23 cellular contexts compared by ENCODE assay signal in genomic region chr9:100306283-100306682, GRCh38. TPM values are rescaled to one million over a fixed set of nuclear protein-coding genes. Genes with fewer than 3 reads are reported as not detected.
DNase-seq lines count a peak whose midpoint lies in the region; ATAC-seq, FAIRE-seq and TF ChIP-seq lines count a peak whose summit lies in the region.
"Had no signal": no experiment of that assay in that cellular context is flagged by ENCODE, and none has a peak within 500 bp of the region (broad histone marks: within the 10 kb centered on the region; RNA-seq: fewer than 3 reads in every experiment).

No MANE protein-coding gene starts in this region.

- CTCF ChIA-PET in HepG2 (lab: Yijun Ruan, JAX; ENCODE audit: low intra/inter-chr PET ratio, low total read pairs): no interaction called here
- CTCF ChIA-PET in HEK293 (lab: Yijun Ruan, JAX): interaction anchor here (0.6 to 1.8 kb wide), 4 partner anchors 10 to 412 kb away, joined by 3 to 6 read pairs (median 4); no protein-coding TSS in a partner anchor

- H3K27me3 Mint-ChIP-seq in activated T-helper 17 cell treated with anti-CD3 and anti-CD28 coated beads, Interleukin-2, amount 50 U/mL, for 72 hours: no peaks in the 10 kb centered on the region
- H3K27me3 Mint-ChIP-seq: CD4-positive, alpha-beta memory T cell; IgD-negative memory B cell had no signal

- H3K4me1 ChIP-seq in HepG2 (ENCODE audit: insufficient read depth, low read length) (peaks cover 12% of the 10 kb centered on the region; the same call in 1 of the 2 replicates), right lobe of liver (peaks cover 0 to 11% (median 0%) of the 10 kb centered on the region in 4 donors), HEK293 (ENCODE audit: control insufficient read depth, insufficient read depth, low read length) (no peaks in the 10 kb centered on the region)

- intact Hi-C loops in HepG2 (cut with micrococcal nuclease; ENCODE audit: unreplicated experiment): no loop called here
- intact Hi-C loops in right lobe of liver (cut with DNase I): no loop called here

- H3K4me3 Mint-ChIP-seq in activated T-helper 17 cell treated with anti-CD3 and anti-CD28 coated beads, Interleukin-2, amount 50 U/mL, for 72 hours: no peak overlapping the region
- H3K4me3 Mint-ChIP-seq: CD4-positive, alpha-beta memory T cell; IgD-negative memory B cell had no signal

- H4K20me1 ChIP-seq in HepG2 (ENCODE audit: insufficient read depth, low read length): peaks cover 5% of the 10 kb centered on the region; the same call in 1 of the 2 replicates

- peaks cover 20% of the 10 kb centered on the region for H3K4me1 Mint-ChIP-seq in activated T-helper 17 cell treated with anti-CD3 and anti-CD28 coated beads, Interleukin-2, amount 50 U/mL, for 72 hours

- no peak overlapping the region for H3K27ac ChIP-seq in HepG2 (ENCODE audit: extremely low read length, insufficient read depth, low read length)
- H3K27ac ChIP-seq in right lobe of liver: no peak overlapping the region
- H3K27ac ChIP-seq in HEK293 (ENCODE audit: extremely low read depth, low read depth, low read length): no peak overlapping the region
- H3K27ac ChIP-seq: KMS-11, PC-9 had no signal

- H2AFZ ChIP-seq in HepG2 (ENCODE audit: low read length): no peak overlapping the region
- H2AFZ ChIP-seq: PC-9 had no signal

- H3K4me2 ChIP-seq in HepG2 (ENCODE audit: low read depth, low read length): no peak overlapping the region
- H3K4me2 ChIP-seq: KMS-11, PC-9 had no signal

- H3K36me3 ChIP-seq in HepG2 (replicated peaks in 1 of 2; ENCODE audit: control insufficient read depth in 1 of 2, insufficient read depth in 2 of 2, low read length in 2 of 2) (peaks cover 15 to 68% of the 10 kb centered on the region in 2 experiments), right lobe of liver (peaks cover 0 to 7% (median 4%) of the 10 kb centered on the region in 4 donors), HEK293 (ENCODE audit: control insufficient read depth in 2 of 2, insufficient read depth in 1 of 2, low read length in 2 of 2) (peaks cover 9 to 95% of the 10 kb centered on the region in 2 experiments)

- no peak for FAIRE-seq in HepG2 (lab: Jason Lieb, UNC)

- TSS peak; percentile 11 for BruUV-seq in HepG2 (replicated peaks; lab: Mats Ljungman, UMichigan)

- in situ Hi-C loops in HepG2 (cut with HindIII; ENCODE audit: extremely low pct_ligation_motif_present, low pct_unique_long_range_greater_than_20kb): loop anchor here (25.0 kb wide), 1 partner anchor 269 kb away; no protein-coding TSS in a partner anchor

- ATAC-seq in HepG2 (no peak), right lobe of liver (no peak), GM19023 (IDR thresholded peaks at IDR 0.05; ENCODE audit: unreplicated experiment) (no peak)
- no peak for ATAC-seq in activated T-helper 17 cell treated with anti-CD3 and anti-CD28 coated beads, Interleukin-2, amount 50 U/mL, for 72 hours (replicated peaks)

- H3K27me3 ChIP-seq in HepG2 (ENCODE audit: control insufficient read depth in 1 of 2, insufficient read depth in 2 of 2, low read length in 2 of 2): no peaks in the 10 kb centered on the region
- H3K27me3 ChIP-seq in right lobe of liver: no peaks in the 10 kb centered on the region

- TF ChIP-seq EP300 in HepG2 (IDR thresholded peaks at IDR 0.05; ENCODE audit: low read depth in 2 of 2, low read length in 2 of 2) (no peak), HepG2 (CRISPR knock-in tag; IDR thresholded peaks at IDR 0.05; ENCODE audit: borderline replicate concordance) (no peak)

- 93% methylated on average over 1 of the region's 1 CpG for WGBS in HepG2 (ENCODE audit: low lambda C conversion rate)
- WGBS in right lobe of liver (ENCODE audit: insufficient coverage, low coverage, low lambda C conversion rate, missing lambda C conversion rate): 100% methylated on average over 1 of the region's 1 CpG

- H3K36me3 Mint-ChIP-seq in activated T-helper 17 cell treated with anti-CD3 and anti-CD28 coated beads, Interleukin-2, amount 50 U/mL, for 72 hours (ENCODE audit: low read depth): peaks cover 96% of the 10 kb centered on the region

- no peak for TF ChIP-seq POLR2A in HepG2 (IDR thresholded peaks at IDR 0.05; ENCODE audit: insufficient read depth in 1 of 2, low read depth in 2 of 2, low read length in 2 of 2)
- TF ChIP-seq POLR2A in right lobe of liver (IDR thresholded peaks at IDR 0.05): no peak

- no peak for TF ChIP-seq CTCF in HepG2 (CRISPR knock-in tag; IDR thresholded peaks at IDR 0.05)
- no peak for TF ChIP-seq CTCF in right lobe of liver (IDR thresholded peaks at IDR 0.05)
- TF ChIP-seq CTCF in HEK293 (tag by site-specific recombination; IDR thresholded peaks at IDR 0.05): no peak

- TF ChIP-seq RAD21 in HepG2 (CRISPR knock-in tag; IDR thresholded peaks at IDR 0.05): no peak

- H3K9me3 ChIP-seq in HepG2 (ENCODE audit: low read length) (no peaks in the 10 kb centered on the region), right lobe of liver (no peaks in the 10 kb centered on the region), HEK293 (ENCODE audit: control insufficient read depth, insufficient read depth, low read depth, low read length) (no peaks in the 10 kb centered on the region)

- POLR2A ChIA-PET in HepG2 (lab: Yijun Ruan, JAX) (no interaction called here), HEK293 (lab: Yijun Ruan, JAX) (no interaction called here)

- no peaks in the 10 kb centered on the region for H3K9me3 Mint-ChIP-seq in activated T-helper 17 cell treated with anti-CD3 and anti-CD28 coated beads, Interleukin-2, amount 50 U/mL, for 72 hours
- H3K9me3 Mint-ChIP-seq: CD4-positive, alpha-beta memory T cell; IgD-negative memory B cell had no signal

- DNase-seq in HepG2 (ENCODE audit: low spot score): no peak
- DNase-seq in right lobe of liver: no peak
- no peak for DNase-seq in NCI-H524 treated with DMSO at 0.1 percent for 48 hours (lab: John Stamatoyannopoulos, UW)
- no peak for DNase-seq in C1 segment of cervical spinal cord (lab: John Stamatoyannopoulos, UW)
- DNase-seq: Calu3; CD4-positive, alpha-beta memory T cell; DMS153; DND-41; GOT3; HCEC 1CT; MM.1S; NCI-H446; NCI-H526; NCI-H82; NK-92 treated with Interleukin-12 subunit alpha and Interleukin-12 subunit beta, amount 100 ng/mL, for 24 hours; PC-9; Right ventricle myocardium superior; RPMI8226 had no signal

- H3K79me2 ChIP-seq in HepG2 (ENCODE audit: insufficient read depth, low read length): peaks cover 11% of the 10 kb centered on the region

- H3K4me3 ChIP-seq in HepG2 (replicated peaks in 1 of 3; ENCODE audit: insufficient read depth in 1 of 3, low read depth in 2 of 3, low read length in 3 of 3): no peak overlapping the region
- no peak overlapping the region for H3K4me3 ChIP-seq in right lobe of liver
- H3K4me3 ChIP-seq in HEK293 (ENCODE audit: low read depth, low read length): no peak overlapping the region
- H3K4me3 ChIP-seq: PC-9 had no signal

- peak overlapping the region; percentile 70 for H3K27ac Mint-ChIP-seq in activated T-helper 17 cell treated with anti-CD3 and anti-CD28 coated beads, Interleukin-2, amount 50 U/mL, for 72 hours

- no peak overlapping the region for H3K9ac ChIP-seq in HepG2 (ENCODE audit: insufficient read depth, low read depth, low read length)
- H3K9ac ChIP-seq: KMS-11 had no signal

TF ChIP-seq in HepG2, 621 proteins besides CTCF, POLR2A, EP300 and RAD21:
- TF ChIP-seq RBM22 (optimal IDR thresholded peaks at IDR 0.05; ENCODE audit: low read length) (peak; percentile 54), ZNF317 (CRISPR knock-in tag; IDR thresholded peaks at IDR 0.05) (peak; percentile 96), TBP (CRISPR knock-in tag; IDR thresholded peaks at IDR 0.05) (no peak), GLI4 (CRISPR knock-in tag; IDR thresholded peaks at IDR 0.05; ENCODE audit: borderline replicate concordance) (no peak)

TF ChIP-seq in HEK293, 187 proteins besides CTCF, POLR2A, EP300 and RAD21:
- TF ChIP-seq ZNF302 (tag by site-specific recombination; IDR thresholded peaks at IDR 0.05; ENCODE audit: low read depth): no peak
- TF ChIP-seq ZEB2 (tag by site-specific recombination; IDR thresholded peaks at IDR 0.05): no peak
- TF ChIP-seq SETDB1 (IDR thresholded peaks at IDR 0.05; ENCODE audit: insufficient read length, low read length): peak; percentile 57

RNA-seq across cellular contexts. Expression of gene TEX10, which starts 46.5 kb away (rescaled TPM):
- total RNA-seq in HepG2 (2016; rRNA removed; fragmentation: Illumina TruSeq; extraction: Trizol) (38.7 and 50.2 TPM in 2 replicates), right lobe of liver (1 to 10 TPM; 2.5 to 6.4 (median 5.0) TPM)
- 14.0 and 19.4 TPM in 2 replicates for total RNA-seq in HepG2 (2016; cell fraction: cytosol; rRNA removed; fragmentation: Illumina TruSeq; extraction: Trizol; ENCODE audit: low read depth)
- 38.8 and 49.0 TPM in 2 replicates for total RNA-seq in HepG2 (2016; cell fraction: insoluble cytoplasmic fraction; rRNA removed; fragmentation: Illumina TruSeq; extraction: Trizol)
- 23.9 and 33.2 TPM in 2 replicates for total RNA-seq in HepG2 (2016; cell fraction: membrane; rRNA removed; fragmentation: Illumina TruSeq; extraction: Trizol)
- 39.3 and 43.5 TPM in 2 replicates for total RNA-seq in HepG2 (2016; cell fraction: nucleus; rRNA removed; fragmentation: Illumina TruSeq; extraction: Trizol)
- 13.5 and 18.1 TPM in 2 replicates for polyA plus RNA-seq in HepG2 (2011; rRNA removed)
- polyA plus RNA-seq in HepG2 (2011; cell fraction: cytosol; rRNA removed): 8.0 and 11.3 TPM in 2 replicates
- polyA plus RNA-seq in HepG2 (2011; cell fraction: nucleus; rRNA removed): 14.7 and 17.6 TPM in 2 replicates
- 13.9 and 16.3 TPM in 2 replicates for polyA plus RNA-seq in HepG2 (2012)
- polyA plus RNA-seq in HepG2 (2016; cell fraction: cytosol; fragmentation: Illumina TruSeq; extraction: Trizol; ENCODE audit: low read depth): 1.5 and 1.8 TPM in 2 replicates
- 28.6 and 28.7 TPM in 2 replicates for polyA plus RNA-seq in HepG2 (2016; cell fraction: insoluble cytoplasmic fraction; fragmentation: Illumina TruSeq; extraction: Trizol; ENCODE audit: low read depth)
- 2.3 and 3.2 TPM in 2 replicates for polyA plus RNA-seq in HepG2 (2016; cell fraction: membrane; fragmentation: Illumina TruSeq; extraction: Trizol; ENCODE audit: low read depth)
- 28.1 and 32.8 TPM in 2 replicates for polyA plus RNA-seq in HepG2 (2016; cell fraction: nucleus; fragmentation: Illumina TruSeq; extraction: Trizol; ENCODE audit: insufficient read depth, low read depth)
- 14.4 and 24.2 TPM in 2 replicates for polyA minus RNA-seq in HepG2 (2011; rRNA and poly(A)+ RNA removed; ENCODE audit: low replicate concordance)
- 12.3 and 12.7 TPM in 2 replicates for polyA minus RNA-seq in HepG2 (2011; cell fraction: cytosol; rRNA and poly(A)+ RNA removed)
- polyA minus RNA-seq in HepG2 (2011; cell fraction: nucleus; rRNA and poly(A)+ RNA removed): 70.5 and 70.8 TPM in 2 replicates
- total RNA-seq in activated T-helper 17 cell treated with anti-CD3 and anti-CD28 coated beads, Interleukin-2, amount 50 U/mL, for 72 hours: 10 to 100 TPM; 19.3 to 32.8 TPM

Comparison
In these comparisons a context has a peak if more than half of its experiments do, and no peak if none do; other contexts are left out.
1. Of the 63 proteins assayed by ChIP-seq in both HepG2 and HEK293: peak only in HepG2: none; only in HEK293: SETDB1; in both: none; in neither: 62.